ENCODE assay signal across 11 cellular contexts in genomic region chr3:72273615-72274014, GRCh38.
A peak's percentile ranks its signal among the peaks of the same experiment; 100 is the strongest.
DNase-seq lines count a peak whose midpoint lies in the region; ATAC-seq and TF ChIP-seq lines count a peak whose summit lies in the region.
"Had no signal": no experiment of that assay in that cellular context is flagged by ENCODE, and none has a peak within 500 bp of the region (broad histone marks: within the 10 kb centered on the region; RNA-seq: fewer than 3 reads in every experiment).

No MANE protein-coding gene starts in this region.

- H3K9me3 ChIP-seq in BLaER1 (no peaks in the 10 kb centered on the region), NT2/D1 (ENCODE audit: insufficient read depth, low read length) (no peaks in the 10 kb centered on the region), osteoblast (ENCODE audit: low read depth, low read length) (peaks cover 2% of the 10 kb centered on the region)

- TF ChIP-seq CTCF in osteoblast (IDR thresholded peaks at IDR 0.05; ENCODE audit: extremely low read depth, low read depth, low read length), result no peak

- H4K20me1 ChIP-seq in BLaER1, result peaks cover 28% of the 10 kb centered on the region
- no peaks in the 10 kb centered on the region for H4K20me1 ChIP-seq in osteoblast (ENCODE audit: insufficient read depth, low read length)

- H3K4me2 ChIP-seq in BLaER1 (peak overlapping the region; percentile 84), osteoblast (ENCODE audit: insufficient read depth, low read length) (peak overlapping the region; percentile 72)

- no peak overlapping the region for H2AFZ ChIP-seq in osteoblast (ENCODE audit: low read length)

- no peaks in the 10 kb centered on the region for H3K36me3 ChIP-seq in BLaER1
- H3K36me3 ChIP-seq in NT2/D1 (ENCODE audit: insufficient read depth, insufficient read length, low read length), result no peaks in the 10 kb centered on the region
- no peaks in the 10 kb centered on the region for H3K36me3 ChIP-seq in osteoblast (ENCODE audit: insufficient read depth, low read length)

- H3K9ac ChIP-seq in BLaER1 (no peak overlapping the region), NT2/D1 (ENCODE audit: insufficient read length, low read depth) (no peak overlapping the region)

- H3K79me2 ChIP-seq in osteoblast (ENCODE audit: insufficient read depth, low read length), result no peaks in the 10 kb centered on the region

- DNase-seq in NT2/D1 (ENCODE audit: low read depth, low spot score) (peak; percentile 89), fibroblast of gingiva (ENCODE audit: low read depth) (peak; percentile 66), osteoblast (ENCODE audit: insufficient read length, low spot score, missing footprints) (peak; percentile 84), NCI-H2107 treated with DMSO at 0.1 percent for 48 hours (lab: John Stamatoyannopoulos, UW; ENCODE audit: unreplicated experiment) (no peak), middle frontal gyrus (ENCODE audit: extremely low spot score, low spot score) (no peak)
- DNase-seq in stimulated activated CD4-positive, alpha-beta T cell treated with anti-CD3 and anti-CD28 coated beads, Interleukin-1b, Interleukin-23, amount 100 ng/mL, for 48 hours, result no peak
- DNase-seq: activated naive CD8-positive, alpha-beta T cell treated with anti-CD3 and anti-CD28 coated beads, Interleukin-2, amount 50 U/mL, for 24 hours; NCI-H2029 treated with DMSO at 0.1 percent for 48 hours; SHP77 had no signal

- H3K4me1 ChIP-seq in BLaER1 (peaks cover 82% of the 10 kb centered on the region), NT2/D1 (ENCODE audit: insufficient read depth, insufficient read length) (peaks cover 8% of the 10 kb centered on the region), osteoblast (ENCODE audit: insufficient read depth, low read length) (peaks cover 35% of the 10 kb centered on the region)

- H3K27me3 ChIP-seq in BLaER1, result peaks cover 13% of the 10 kb centered on the region
- H3K27me3 ChIP-seq in NT2/D1 (ENCODE audit: insufficient read depth, insufficient read length), result peaks cover 15% of the 10 kb centered on the region
- peaks cover 13% of the 10 kb centered on the region for H3K27me3 ChIP-seq in osteoblast (ENCODE audit: insufficient read depth, low read length)

- H3K4me3 ChIP-seq in BLaER1, result no peak overlapping the region
- H3K4me3 ChIP-seq in NT2/D1 (ENCODE audit: insufficient read length, low read depth), result no peak overlapping the region
- no peak overlapping the region for H3K4me3 ChIP-seq in osteoblast (ENCODE audit: insufficient read depth, low read length)

- H3K27ac ChIP-seq in BLaER1, result no peak overlapping the region
- no peak overlapping the region for H3K27ac ChIP-seq in osteoblast (ENCODE audit: low read depth, low read length)

- no peak for ATAC-seq in HG02610 (IDR thresholded peaks at IDR 0.05; ENCODE audit: unreplicated experiment)
- ATAC-seq: activated naive CD8-positive, alpha-beta T cell treated with anti-CD3 and anti-CD28 coated beads, Interleukin-2, amount 50 U/mL, for 24 hours had no signal

Comparison
In these comparisons a context has a peak if more than half of its experiments do, and no peak if none do; other contexts are left out.
1. DNase-seq: peak in NT2/D1 (single experiment), fibroblast of gingiva (single experiment) and osteoblast (single experiment); none in NCI-H2107 treated with DMSO at 0.1 percent for 48 hours (single experiment), stimulated activated CD4-positive, alpha-beta T cell treated with anti-CD3 and anti-CD28 coated beads, Interleukin-1b, Interleukin-23, amount 100 ng/mL, for 48 hours (single experiment) and middle frontal gyrus (single experiment).